25 cellular contexts compared by ENCODE assay signal in genomic region chr4:124304936-124305335, GRCh38.
A peak's percentile ranks its signal among the peaks of the same experiment; 100 is the strongest.
DNase-seq lines count a peak whose midpoint lies in the region; ATAC-seq and TF ChIP-seq lines count a peak whose summit lies in the region.
"Had no signal": no experiment of that assay in that cellular context is flagged by ENCODE, and none has a peak within 500 bp of the region (broad histone marks: within the 10 kb centered on the region; RNA-seq: fewer than 3 reads in every experiment).

No MANE protein-coding gene starts in this region.

- H3K4me3 ChIP-seq in GM23338 (no peak overlapping the region), cardiac fibroblast (replicated peaks in 1 of 2; ENCODE audit: low read depth in 2 of 2, low read length in 2 of 2) (no peak overlapping the region), SJCRH30 (no peak overlapping the region)
- H3K4me3 ChIP-seq: lower lobe of right lung, right atrium auricular region, testis had no signal

- ATAC-seq in GM23338: no peak
- no peak for ATAC-seq in stimulated activated naive B cell treated with anti-CD40 and anti-IgM and Interleukin-4, amounts not matched to agents 10 μg/mL and 1 μg/mL and 100 μg/mL, for 72 hours (replicated peaks)
- no peak for ATAC-seq in HG03520 (IDR thresholded peaks at IDR 0.05; ENCODE audit: unreplicated experiment)
- ATAC-seq: activated CD8-positive, alpha-beta T cell treated with anti-CD3 and anti-CD28 coated beads for 36 hours; activated T-helper 17 cell treated with anti-CD3 and anti-CD28 coated beads, Interleukin-2, amount 50 U/mL, for 72 hours; lower lobe of right lung; SK-N-SH treated with all-trans-retinoic acid at 6 μM for 48 hours had no signal

- TF ChIP-seq CTCF in GM23338 (conservative IDR thresholded peaks at IDR 0.05; ENCODE audit: low read depth in 2 of 2) (no peak), cardiac fibroblast (IDR thresholded peaks at IDR 0.05; ENCODE audit: low read depth, low read length) (no peak)

- no peaks in the 10 kb centered on the region for H3K27me3 Mint-ChIP-seq in GM23338 (ENCODE audit: insufficient read depth, low read depth, poor library complexity)
- peaks cover 0 to 6% of the 10 kb centered on the region in 2 donors for H3K27me3 Mint-ChIP-seq in stimulated activated naive B cell treated with anti-CD40 and anti-IgM and Interleukin-4, amounts not matched to agents 10 μg/mL and 1 μg/mL and 100 μg/mL, for 72 hours
- H3K27me3 Mint-ChIP-seq: CD4-positive, CD25-positive, alpha-beta regulatory T cell had no signal

- peaks cover 7% of the 10 kb centered on the region; the same call in 2 of the 3 replicates for H3K4me1 Mint-ChIP-seq in GM23338
- H3K4me1 Mint-ChIP-seq in stimulated activated naive B cell treated with anti-CD40 and anti-IgM and Interleukin-4, amounts not matched to agents 10 μg/mL and 1 μg/mL and 100 μg/mL, for 72 hours: no peaks in the 10 kb centered on the region
- H3K4me1 Mint-ChIP-seq: activated T-helper 17 cell treated with anti-CD3 and anti-CD28 coated beads, Interleukin-2, amount 50 U/mL, for 72 hours had no signal

- H3K9me3 ChIP-seq in SJCRH30 (replicated peaks): no peaks in the 10 kb centered on the region
- H3K9me3 ChIP-seq: lower lobe of right lung, right atrium auricular region, testis had no signal

- no peaks in the 10 kb centered on the region for H3F3A ChIP-seq in GM23338 (replicated peaks; ENCODE audit: low read depth)

- DNase-seq in GM23338 (ENCODE audit: low spot score) (no peak), cardiac fibroblast (ENCODE audit: low read depth in 2 of 2) (peak; percentile 7 to 24), iris pigment epithelial cell (ENCODE audit: low read depth) (peak; percentile 49), HUDEP-2 (lab: John Stamatoyannopoulos, UW; ENCODE audit: unreplicated experiment in 76 of 76) (no peak), SJCRH30 (no peak)
- DNase-seq in stimulated activated naive B cell treated with anti-CD40 and anti-IgM and Interleukin-4, amounts not matched to agents 10 μg/mL and 1 μg/mL and 100 μg/mL, for 72 hours: no peak
- DNase-seq: activated CD8-positive, alpha-beta T cell treated with anti-CD3 and anti-CD28 coated beads for 36 hours; activated naive CD4-positive, alpha-beta T cell treated with anti-CD3 and anti-CD28 coated beads, Interleukin-2, amount 50 U/mL, for 16 hours; amniotic stem cell; caudate nucleus; CD4-positive, CD25-positive, alpha-beta regulatory T cell; dermis blood vessel endothelial cell; EL; lower lobe of right lung; NCI-H1436 treated with DMSO at 0.1 percent for 48 hours; NCI-H446; nephron progenitor cell; stimulated activated naive CD4-positive, alpha-beta T cell; T-helper 2 cell; testis had no signal

- H3K4me1 ChIP-seq in GM23338 (ENCODE audit: insufficient read depth) (peaks cover 6% of the 10 kb centered on the region), SJCRH30 (no peaks in the 10 kb centered on the region)
- H3K4me1 ChIP-seq: right atrium auricular region, testis had no signal

- no peaks in the 10 kb centered on the region for H4K20me1 ChIP-seq in GM23338 (replicated peaks; ENCODE audit: insufficient read depth)

- no peak overlapping the region for H3K27ac Mint-ChIP-seq in GM23338
- peak overlapping the region; percentile 9 for H3K27ac Mint-ChIP-seq in stimulated activated naive B cell treated with anti-CD40 and anti-IgM and Interleukin-4, amounts not matched to agents 10 μg/mL and 1 μg/mL and 100 μg/mL, for 72 hours
- H3K27ac Mint-ChIP-seq: activated CD8-positive, alpha-beta T cell treated with anti-CD3 and anti-CD28 coated beads for 36 hours; activated T-helper 17 cell treated with anti-CD3 and anti-CD28 coated beads, Interleukin-2, amount 50 U/mL, for 72 hours; CD4-positive, CD25-positive, alpha-beta regulatory T cell; nephron progenitor cell had no signal

- no peaks in the 10 kb centered on the region for H3K36me3 ChIP-seq in GM23338 (ENCODE audit: insufficient read depth)
- H3K36me3 ChIP-seq in SJCRH30: no peaks in the 10 kb centered on the region
- H3K36me3 ChIP-seq: lower lobe of right lung, right atrium auricular region had no signal

- H3K27ac ChIP-seq in GM23338 (ENCODE audit: low read depth): no peak overlapping the region
- no peak overlapping the region for H3K27ac ChIP-seq in SJCRH30
- H3K27ac ChIP-seq: KMS-11, lower lobe of right lung, right atrium auricular region, testis had no signal

- H3K4me3 Mint-ChIP-seq in GM23338: no peak overlapping the region
- H3K4me3 Mint-ChIP-seq in stimulated activated naive B cell treated with anti-CD40 and anti-IgM and Interleukin-4, amounts not matched to agents 10 μg/mL and 1 μg/mL and 100 μg/mL, for 72 hours: no peak overlapping the region
- H3K4me3 Mint-ChIP-seq: activated CD8-positive, alpha-beta T cell treated with anti-CD3 and anti-CD28 coated beads for 36 hours; activated T-helper 17 cell treated with anti-CD3 and anti-CD28 coated beads, Interleukin-2, amount 50 U/mL, for 72 hours; CD4-positive, CD25-positive, alpha-beta regulatory T cell; nephron progenitor cell had no signal

- H3K36me3 Mint-ChIP-seq in GM23338 (ENCODE audit: low read depth): no peaks in the 10 kb centered on the region
- no peaks in the 10 kb centered on the region for H3K36me3 Mint-ChIP-seq in stimulated activated naive B cell treated with anti-CD40 and anti-IgM and Interleukin-4, amounts not matched to agents 10 μg/mL and 1 μg/mL and 100 μg/mL, for 72 hours
- H3K36me3 Mint-ChIP-seq: CD4-positive, CD25-positive, alpha-beta regulatory T cell had no signal

- H3K27me3 ChIP-seq in GM23338 (ENCODE audit: insufficient read depth) (no peaks in the 10 kb centered on the region), SJCRH30 (no peaks in the 10 kb centered on the region)
- H3K27me3 ChIP-seq: right atrium auricular region, testis had no signal

- no peaks in the 10 kb centered on the region for H3K79me2 ChIP-seq in GM23338 (replicated peaks; ENCODE audit: insufficient read depth)

- no peaks in the 10 kb centered on the region for H3K9me2 ChIP-seq in GM23338 (ENCODE audit: insufficient read depth)

- H2AFZ ChIP-seq in GM23338: peak overlapping the region; percentile 70; the same call in 1 of the 2 replicates

- H3K4me2 ChIP-seq in GM23338: no peak overlapping the region
- H3K4me2 ChIP-seq: KMS-11 had no signal

- no peaks in the 10 kb centered on the region for H3K9me3 Mint-ChIP-seq in GM23338
- H3K9me3 Mint-ChIP-seq in stimulated activated naive B cell treated with anti-CD40 and anti-IgM and Interleukin-4, amounts not matched to agents 10 μg/mL and 1 μg/mL and 100 μg/mL, for 72 hours: no peaks in the 10 kb centered on the region
- H3K9me3 Mint-ChIP-seq: activated CD8-positive, alpha-beta T cell treated with anti-CD3 and anti-CD28 coated beads for 36 hours; activated T-helper 17 cell treated with anti-CD3 and anti-CD28 coated beads, Interleukin-2, amount 50 U/mL, for 72 hours; CD4-positive, CD25-positive, alpha-beta regulatory T cell; nephron progenitor cell had no signal

TF ChIP-seq in GM23338, 12 proteins besides CTCF, POLR2A, EP300 and RAD21 (continues in another document):
- no peak for TF ChIP-seq CREB1 (CRISPR knock-in tag; IDR thresholded peaks at IDR 0.05; ENCODE audit: low read depth)
- no peak for TF ChIP-seq REST (IDR thresholded peaks at IDR 0.05; ENCODE audit: unreplicated experiment)
- no peak for TF ChIP-seq EZH2 (IDR thresholded peaks at IDR 0.05; ENCODE audit: low read depth, unreplicated experiment)
- no peak for TF ChIP-seq JUNB (IDR thresholded peaks at IDR 0.05; ENCODE audit: unreplicated experiment)
- no peak for TF ChIP-seq ZNF331 (CRISPR knock-in tag; IDR thresholded peaks at IDR 0.05; ENCODE audit: low read depth)
- no peak for TF ChIP-seq ZNF114 (CRISPR knock-in tag; IDR thresholded peaks at IDR 0.05)
- TF ChIP-seq EZH2phosphoT487 (IDR thresholded peaks at IDR 0.05; ENCODE audit: unreplicated experiment): no peak

Comparison
In these comparisons a context has a peak if more than half of its experiments do, and no peak if none do; other contexts are left out.
1. DNase-seq: peak in cardiac fibroblast (2 of 2) and iris pigment epithelial cell (single experiment); none in GM23338 (single experiment), stimulated activated naive B cell treated with anti-CD40 and anti-IgM and Interleukin-4, amounts not matched to agents 10 μg/mL and 1 μg/mL and 100 μg/mL, for 72 hours (single experiment), HUDEP-2 (0 of 76) and SJCRH30 (0 of 2).